ENCODE assay signal across 32 cellular contexts in genomic region chr13:111558700-111559088, GRCh38.
"Had no signal": no experiment of that assay in that cellular context is flagged by ENCODE, and none has a peak within 500 bp of the region (broad histone marks: within the 10 kb centered on the region; RNA-seq: fewer than 3 reads in every experiment).

No MANE protein-coding gene starts in this region.

- H3K36me3 Mint-ChIP-seq: activated naive CD4-positive, alpha-beta T cell treated with anti-CD3 and anti-CD28 coated beads, Interleukin-2, amount 50 U/mL, for 24 hours; activated naive CD8-positive, alpha-beta T cell treated with anti-CD3 and anti-CD28 coated beads for 36 hours had no signal

- H3K27me3 ChIP-seq: adrenal gland, colonic mucosa had no signal

- H3K4me1 Mint-ChIP-seq: activated B cell treated with CpG ODN at 0.5 μM for 24 hours; activated naive CD4-positive, alpha-beta T cell treated with anti-CD3 and anti-CD28 coated beads, Interleukin-2, amount 50 U/mL, for 24 hours; activated naive CD8-positive, alpha-beta T cell treated with anti-CD3 and anti-CD28 coated beads for 36 hours; activated naive CD8-positive, alpha-beta T cell treated with anti-CD3 and anti-CD28 coated beads, Interleukin-2, amount 50 U/mL, for 24 hours; activated T-helper 17 cell treated with anti-CD3 and anti-CD28 coated beads, Interleukin-2, amount 50 U/mL, for 72 hours; T-helper 17 cell had no signal

- H3K27ac Mint-ChIP-seq: activated B cell treated with CpG ODN at 0.5 μM for 24 hours; activated CD8-positive, alpha-beta T cell treated with anti-CD3 and anti-CD28 coated beads for 36 hours; activated naive CD4-positive, alpha-beta T cell treated with anti-CD3 and anti-CD28 coated beads for 36 hours; activated naive CD4-positive, alpha-beta T cell treated with anti-CD3 and anti-CD28 coated beads, Interleukin-2, amount 50 U/mL, for 24 hours; activated naive CD8-positive, alpha-beta T cell treated with anti-CD3 and anti-CD28 coated beads for 36 hours; activated naive CD8-positive, alpha-beta T cell treated with anti-CD3 and anti-CD28 coated beads, Interleukin-2, amount 50 U/mL, for 24 hours; activated T-helper 17 cell treated with anti-CD3 and anti-CD28 coated beads, Interleukin-2, amount 50 U/mL, for 72 hours; T-helper 17 cell; T-helper 2 cell treated with Interferon-gamma antibody and Interleukin-4, amounts not matched to agents 5 μg/mL and 100 μg/mL, for 36 hours had no signal

- H3K27me3 Mint-ChIP-seq: activated CD8-positive, alpha-beta T cell treated with anti-CD3 and anti-CD28 coated beads for 36 hours had no signal

- H3K4me3 ChIP-seq: adrenal gland, body of pancreas, colonic mucosa, esophagus squamous epithelium, gastroesophageal sphincter had no signal

- H3K9me3 Mint-ChIP-seq: activated B cell treated with CpG ODN at 0.5 μM for 24 hours; activated CD8-positive, alpha-beta T cell treated with anti-CD3 and anti-CD28 coated beads for 36 hours; activated naive CD4-positive, alpha-beta T cell treated with anti-CD3 and anti-CD28 coated beads for 36 hours; activated naive CD4-positive, alpha-beta T cell treated with anti-CD3 and anti-CD28 coated beads, Interleukin-2, amount 50 U/mL, for 24 hours; activated naive CD8-positive, alpha-beta T cell treated with anti-CD3 and anti-CD28 coated beads for 36 hours; activated naive CD8-positive, alpha-beta T cell treated with anti-CD3 and anti-CD28 coated beads, Interleukin-2, amount 50 U/mL, for 24 hours; activated T-cell treated with anti-CD3 and anti-CD28 coated beads, Interleukin-2, amount 50 U/mL, for 4 hours; activated T-helper 17 cell treated with anti-CD3 and anti-CD28 coated beads, Interleukin-2, amount 50 U/mL, for 72 hours; T-helper 2 cell treated with Interferon-gamma antibody and Interleukin-4, amounts not matched to agents 5 μg/mL and 100 μg/mL, for 36 hours had no signal

- H3K4me1 ChIP-seq: adrenal gland, body of pancreas, colonic mucosa, esophagus squamous epithelium, gastroesophageal sphincter had no signal

- H3K4me3 Mint-ChIP-seq: activated B cell treated with CpG ODN at 0.5 μM for 24 hours; activated CD8-positive, alpha-beta T cell treated with anti-CD3 and anti-CD28 coated beads for 36 hours; activated naive CD4-positive, alpha-beta T cell treated with anti-CD3 and anti-CD28 coated beads for 36 hours; activated naive CD4-positive, alpha-beta T cell treated with anti-CD3 and anti-CD28 coated beads, Interleukin-2, amount 50 U/mL, for 24 hours; activated naive CD8-positive, alpha-beta T cell treated with anti-CD3 and anti-CD28 coated beads for 36 hours; activated naive CD8-positive, alpha-beta T cell treated with anti-CD3 and anti-CD28 coated beads, Interleukin-2, amount 50 U/mL, for 24 hours; activated T-cell treated with anti-CD3 and anti-CD28 coated beads, Interleukin-2, amount 50 U/mL, for 4 hours; activated T-helper 17 cell treated with anti-CD3 and anti-CD28 coated beads, Interleukin-2, amount 50 U/mL, for 72 hours; T-helper 17 cell; T-helper 2 cell treated with Interferon-gamma antibody and Interleukin-4, amounts not matched to agents 5 μg/mL and 100 μg/mL, for 36 hours had no signal

- FAIRE-seq: endometrium, endothelial cell of umbilical vein had no signal

- ATAC-seq: activated CD4-positive, CD25-positive, alpha-beta regulatory T cell treated with anti-CD3 and anti-CD28 coated beads, Interleukin-2, amount 50 U/mL, for 24 hours; activated CD8-positive, alpha-beta T cell treated with anti-CD3 and anti-CD28 coated beads for 36 hours; activated naive CD8-positive, alpha-beta T cell treated with anti-CD3 and anti-CD28 coated beads, Interleukin-2, amount 50 U/mL, for 24 hours; activated T-cell treated with anti-CD3 and anti-CD28 coated beads, Interleukin-2, amount 50 U/mL, for 4 hours; activated T-helper 17 cell treated with anti-CD3 and anti-CD28 coated beads, Interleukin-2, amount 50 U/mL, for 72 hours; body of pancreas; gastroesophageal sphincter; T-helper 17 cell had no signal

- DNase-seq: activated B cell treated with CpG ODN at 0.5 μM for 24 hours; activated CD4-positive, alpha-beta T cell treated with anti-CD3 and anti-CD28 coated beads for 48 hours; activated CD4-positive, alpha-beta T cell treated with anti-CD3 and anti-CD28 coated beads, Interleukin-2, amount 50 U/mL, for 1 hour; activated CD4-positive, alpha-beta T cell treated with anti-CD3 and anti-CD28 coated beads, Interleukin-2, amount 50 U/mL, for 48 hours; activated CD8-positive, alpha-beta memory T cell treated with anti-CD3 and anti-CD28 coated beads for 24 hours; activated CD8-positive, alpha-beta T cell treated with anti-CD3 and anti-CD28 coated beads for 36 hours; activated effector memory CD4-positive, alpha-beta T cell treated with anti-CD3 and anti-CD28 coated beads, Interleukin-2, amount 50 U/mL, for 16 hours; activated naive CD4-positive, alpha-beta T cell treated with anti-CD3 and anti-CD28 coated beads for 36 hours; activated naive CD8-positive, alpha-beta T cell treated with anti-CD3 and anti-CD28 coated beads for 36 hours; activated naive CD8-positive, alpha-beta T cell treated with anti-CD3 and anti-CD28 coated beads, Interleukin-2, amount 50 U/mL, for 24 hours; activated T-cell treated with anti-CD3 and anti-CD28 coated beads, Interleukin-2, amount 50 U/mL, for 4 hours; adrenal gland; amygdala; body of pancreas; central memory CD4-positive, alpha-beta T cell; cerebellar nuclear complex; colonic mucosa; effector CD8-positive, alpha-beta T cell; esophagus squamous epithelium; foreskin melanocyte; T-helper 1 cell; T-helper 17 cell; T1000; WERI-Rb-1 had no signal

- H3K27ac ChIP-seq: adrenal gland, body of pancreas, colonic mucosa, epithelial cell of prostate, esophagus squamous epithelium, gastroesophageal sphincter, WERI-Rb-1 had no signal

- H3K9me3 ChIP-seq: adrenal gland, body of pancreas, colonic mucosa, esophagus squamous epithelium, gastroesophageal sphincter had no signal

- H3K36me3 ChIP-seq: adrenal gland, colonic mucosa, esophagus squamous epithelium, gastroesophageal sphincter, WERI-Rb-1 had no signal
